Comparison of ENCODE assay signal across 1 cellular context in genomic region chr13:23793711-23794110, GRCh38.
TF ChIP-seq lines count a peak whose summit lies in the region.

No MANE protein-coding gene starts in this region.

TF ChIP-seq in IMR-90, 13 proteins besides CTCF, POLR2A, EP300 and RAD21:
- TF ChIP-seq MXI1 (IDR thresholded peaks at IDR 0.05; ENCODE audit: borderline replicate concordance, low read depth, low read length) (no peak), RFX5 (IDR thresholded peaks at IDR 0.05; ENCODE audit: low read depth, low read length) (no peak), RCOR1 (IDR thresholded peaks at IDR 0.05; ENCODE audit: insufficient replicate concordance, low read length) (no peak), ELK1 (IDR thresholded peaks at IDR 0.05; ENCODE audit: borderline replicate concordance, low read depth, low read length) (no peak), NFE2L2 (IDR thresholded peaks at IDR 0.05; ENCODE audit: low read depth, low read length) (no peak), SMC3 (IDR thresholded peaks at IDR 0.05; ENCODE audit: low read depth, low read length) (no peak), USF2 (IDR thresholded peaks at IDR 0.05; ENCODE audit: low read depth, low read length) (no peak), BHLHE40 (IDR thresholded peaks at IDR 0.05; ENCODE audit: low read depth, low read length) (no peak), MAFK (IDR thresholded peaks at IDR 0.05; ENCODE audit: low read depth, low read length) (no peak), MAZ (IDR thresholded peaks at IDR 0.05; ENCODE audit: borderline replicate concordance, low read depth, low read length) (no peak), FOS (IDR thresholded peaks at IDR 0.05; ENCODE audit: low read depth, low read length) (no peak), CEBPB (IDR thresholded peaks at IDR 0.05; ENCODE audit: low read depth, low read length) (no peak), CHD1 (IDR thresholded peaks at IDR 0.05; ENCODE audit: low read depth, low read length) (no peak)
